1 cellular context compared by ENCODE assay signal in the genomic region with DNA sequence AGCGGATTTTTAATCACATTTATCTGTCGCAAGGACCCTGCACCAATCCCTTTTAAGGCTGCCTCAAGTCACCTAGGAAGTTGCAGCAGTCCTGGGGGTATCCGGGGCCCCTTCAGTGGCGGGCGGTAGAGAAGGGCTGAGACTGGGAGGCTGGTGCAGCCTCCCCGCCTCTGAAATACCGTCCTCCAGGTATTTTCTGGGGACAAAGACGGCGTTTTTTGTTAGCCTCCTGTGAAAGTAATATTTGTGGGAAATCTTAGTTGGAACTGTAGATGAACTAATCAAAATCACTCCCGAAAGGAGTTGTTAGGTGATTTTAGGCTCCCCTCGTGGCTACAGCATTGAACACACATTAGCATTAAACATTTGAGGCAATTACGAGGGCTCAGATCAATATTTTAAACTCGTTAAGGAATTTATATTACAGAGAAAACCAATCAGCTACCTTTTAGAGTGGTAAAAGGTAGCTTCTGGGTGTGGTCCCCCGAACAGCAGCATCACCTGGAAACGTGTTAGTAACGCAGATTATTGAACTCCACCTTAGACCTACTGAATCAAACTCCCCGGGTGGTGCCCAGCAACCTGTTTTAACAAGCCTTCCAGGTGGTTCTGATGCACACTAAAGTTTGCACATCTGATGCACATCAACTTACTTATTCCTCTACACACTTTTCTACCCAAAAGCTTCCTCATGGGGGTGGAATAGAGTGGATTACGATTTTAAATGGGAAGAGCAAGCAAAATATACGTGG.
TF ChIP-seq lines count a peak whose summit lies in the region.

No MANE protein-coding gene starts in this region.

TF ChIP-seq in liver, 16 proteins besides CTCF, POLR2A, EP300 and RAD21 (continued from another document):
- TF ChIP-seq, protein P1, sequence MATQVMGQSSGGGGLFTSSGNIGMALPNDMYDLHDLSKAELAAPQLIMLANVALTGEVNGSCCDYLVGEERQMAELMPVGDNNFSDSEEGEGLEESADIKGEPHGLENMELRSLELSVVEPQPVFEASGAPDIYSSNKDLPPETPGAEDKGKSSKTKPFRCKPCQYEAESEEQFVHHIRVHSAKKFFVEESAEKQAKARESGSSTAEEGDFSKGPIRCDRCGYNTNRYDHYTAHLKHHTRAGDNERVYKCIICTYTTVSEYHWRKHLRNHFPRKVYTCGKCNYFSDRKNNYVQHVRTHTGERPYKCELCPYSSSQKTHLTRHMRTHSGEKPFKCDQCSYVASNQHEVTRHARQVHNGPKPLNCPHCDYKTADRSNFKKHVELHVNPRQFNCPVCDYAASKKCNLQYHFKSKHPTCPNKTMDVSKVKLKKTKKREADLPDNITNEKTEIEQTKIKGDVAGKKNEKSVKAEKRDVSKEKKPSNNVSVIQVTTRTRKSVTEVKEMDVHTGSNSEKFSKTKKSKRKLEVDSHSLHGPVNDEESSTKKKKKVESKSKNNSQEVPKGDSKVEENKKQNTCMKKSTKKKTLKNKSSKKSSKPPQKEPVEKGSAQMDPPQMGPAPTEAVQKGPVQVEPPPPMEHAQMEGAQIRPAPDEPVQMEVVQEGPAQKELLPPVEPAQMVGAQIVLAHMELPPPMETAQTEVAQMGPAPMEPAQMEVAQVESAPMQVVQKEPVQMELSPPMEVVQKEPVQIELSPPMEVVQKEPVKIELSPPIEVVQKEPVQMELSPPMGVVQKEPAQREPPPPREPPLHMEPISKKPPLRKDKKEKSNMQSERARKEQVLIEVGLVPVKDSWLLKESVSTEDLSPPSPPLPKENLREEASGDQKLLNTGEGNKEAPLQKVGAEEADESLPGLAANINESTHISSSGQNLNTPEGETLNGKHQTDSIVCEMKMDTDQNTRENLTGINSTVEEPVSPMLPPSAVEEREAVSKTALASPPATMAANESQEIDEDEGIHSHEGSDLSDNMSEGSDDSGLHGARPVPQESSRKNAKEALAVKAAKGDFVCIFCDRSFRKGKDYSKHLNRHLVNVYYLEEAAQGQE (IDR thresholded peaks at IDR 0.05): no peak
- no peak for TF ChIP-seq NR2F2 (IDR thresholded peaks at IDR 0.05)
- no peak for TF ChIP-seq GABPA (IDR thresholded peaks at IDR 0.05 in 1 of 2, conservative IDR thresholded peaks at IDR 0.05 in 1 of 2)
- TF ChIP-seq TAF1 (conservative IDR thresholded peaks at IDR 0.05): no peak
- TF ChIP-seq JUND (IDR thresholded peaks at IDR 0.05): no peak
